In genomic region chr3:100458814-100459213, GRCh38 we compare ENCODE assay signal across 38 cellular contexts.
"Had no signal": no experiment of that assay in that cellular context is flagged by ENCODE, and none has a peak within 500 bp of the region (broad histone marks: within the 10 kb centered on the region; RNA-seq: fewer than 3 reads in every experiment).

No MANE protein-coding gene starts in this region.

- H3K9me3 Mint-ChIP-seq: activated CD4-positive, alpha-beta memory T cell treated with anti-CD3 and anti-CD28 coated beads, Interleukin-2, amount 10 ng/mL, durations not matched to agents 7 days and 5 days; activated CD4-positive, alpha-beta T cell treated with anti-CD3 and anti-CD28 coated beads, Interleukin-2, amount 10 ng/mL, durations not matched to agents 7 days and 5 days; activated naive CD4-positive, alpha-beta T cell treated with anti-CD3 and anti-CD28 coated beads, Interleukin-2, amount 10 ng/mL, durations not matched to agents 7 days and 5 days; activated naive CD4-positive, alpha-beta T cell treated with anti-CD3 and anti-CD28 coated beads, Interleukin-2, amount 50 U/mL, for 24 hours; activated naive CD8-positive, alpha-beta T cell treated with anti-CD3 and anti-CD28 coated beads, Interleukin-2, amount 10 ng/mL, durations not matched to agents 7 days and 5 days; activated naive CD8-positive, alpha-beta T cell treated with anti-CD3 and anti-CD28 coated beads, Interleukin-2, amount 50 U/mL, for 24 hours; activated T-cell treated with anti-CD3 and anti-CD28 coated beads, Interleukin-2, amount 50 U/mL, for 24 hours; activated T-helper 2 cell treated with anti-CD3 and anti-CD28 coated beads, Interferon-gamma antibody, Interleukin-2, Interleukin-4, amounts not matched to agents 10 μg/mL and 5 μg/mL and 100 μg/mL, durations not matched to agents 14 hours and 24 hours and 36 hours; brain; central memory CD8-positive, alpha-beta T cell; T-helper 1 cell treated with Interleukin-12 subunit alpha and Interleukin-12 subunit beta and Interleukin-4 antibody, amounts not matched to agents 30 μg/mL and 1 μg/mL, for 36 hours; T-helper 2 cell treated with Interferon-gamma antibody and Interleukin-4, amounts not matched to agents 5 μg/mL and 100 μg/mL, for 36 hours had no signal

- H3K4me3 Mint-ChIP-seq: activated CD4-positive, alpha-beta memory T cell treated with anti-CD3 and anti-CD28 coated beads, Interleukin-2, amount 10 ng/mL, durations not matched to agents 7 days and 5 days; activated CD4-positive, alpha-beta T cell treated with anti-CD3 and anti-CD28 coated beads for 36 hours; activated CD4-positive, alpha-beta T cell treated with anti-CD3 and anti-CD28 coated beads, Interleukin-2, amount 10 ng/mL, durations not matched to agents 7 days and 5 days; activated CD8-positive, alpha-beta memory T cell treated with anti-CD3 and anti-CD28 coated beads, Interleukin-2, amount 10 ng/mL, durations not matched to agents 7 days and 5 days; activated CD8-positive, alpha-beta T cell treated with anti-CD3 and anti-CD28 coated beads, Interleukin-2, amount 10 ng/mL, durations not matched to agents 7 days and 5 days; activated naive CD4-positive, alpha-beta T cell treated with anti-CD3 and anti-CD28 coated beads, Interleukin-2, amount 10 ng/mL, durations not matched to agents 7 days and 5 days; activated naive CD4-positive, alpha-beta T cell treated with anti-CD3 and anti-CD28 coated beads, Interleukin-2, amount 50 U/mL, for 24 hours; activated naive CD8-positive, alpha-beta T cell; activated naive CD8-positive, alpha-beta T cell treated with anti-CD3 and anti-CD28 coated beads, Interleukin-2, amount 10 ng/mL, durations not matched to agents 7 days and 5 days; activated naive CD8-positive, alpha-beta T cell treated with anti-CD3 and anti-CD28 coated beads, Interleukin-2, amount 50 U/mL, for 24 hours; activated T-cell treated with anti-CD3 and anti-CD28 coated beads, Interleukin-2, amount 50 U/mL, for 24 hours; brain; central memory CD8-positive, alpha-beta T cell; T-helper 1 cell treated with Interleukin-12 subunit alpha and Interleukin-12 subunit beta and Interleukin-4 antibody, amounts not matched to agents 30 μg/mL and 1 μg/mL, for 36 hours; T-helper 2 cell treated with Interferon-gamma antibody and Interleukin-4, amounts not matched to agents 5 μg/mL and 100 μg/mL, for 36 hours had no signal

- H3K27me3 ChIP-seq: ascending aorta, cardiac muscle cell had no signal

- H3K4me1 ChIP-seq: ascending aorta had no signal

- FAIRE-seq: bronchial epithelial cell, TTC549 had no signal

- H3K4me3 ChIP-seq: ascending aorta, cardiac muscle cell had no signal

- H3K27me3 Mint-ChIP-seq: activated CD4-positive, alpha-beta memory T cell treated with anti-CD3 and anti-CD28 coated beads, Interleukin-2, amount 10 ng/mL, durations not matched to agents 7 days and 5 days; activated CD4-positive, alpha-beta T cell treated with anti-CD3 and anti-CD28 coated beads, Interleukin-2, amount 10 ng/mL, durations not matched to agents 7 days and 5 days; activated CD8-positive, alpha-beta memory T cell treated with anti-CD3 and anti-CD28 coated beads, Interleukin-2, amount 10 ng/mL, durations not matched to agents 7 days and 5 days; activated naive CD4-positive, alpha-beta T cell treated with anti-CD3 and anti-CD28 coated beads, Interleukin-2, amount 10 ng/mL, durations not matched to agents 7 days and 5 days; activated naive CD8-positive, alpha-beta T cell treated with anti-CD3 and anti-CD28 coated beads, Interleukin-2, amount 10 ng/mL, durations not matched to agents 7 days and 5 days; activated naive CD8-positive, alpha-beta T cell treated with anti-CD3 and anti-CD28 coated beads, Interleukin-2, amount 50 U/mL, for 24 hours; activated T-cell treated with anti-CD3 and anti-CD28 coated beads, Interleukin-2, amount 50 U/mL, for 24 hours; central memory CD8-positive, alpha-beta T cell had no signal

- DNase-seq: activated CD4-positive, alpha-beta memory T cell treated with anti-CD3 and anti-CD28 coated beads, Interleukin-2, amount 10 ng/mL, durations not matched to agents 7 days and 5 days; activated CD4-positive, alpha-beta T cell treated with anti-CD3 and anti-CD28 coated beads for 1 hour; activated CD4-positive, alpha-beta T cell treated with anti-CD3 and anti-CD28 coated beads for 36 hours; activated CD4-positive, alpha-beta T cell treated with anti-CD3 and anti-CD28 coated beads for 48 hours; activated CD4-positive, alpha-beta T cell treated with anti-CD3 and anti-CD28 coated beads, Interleukin-2, amount 10 ng/mL, durations not matched to agents 7 days and 5 days; activated CD4-positive, alpha-beta T cell treated with anti-CD3 and anti-CD28 coated beads, Interleukin-2, amount 50 U/mL, for 48 hours; activated CD4-positive, CD25-positive, alpha-beta regulatory T cell; activated CD8-positive, alpha-beta memory T cell treated with anti-CD3 and anti-CD28 coated beads for 24 hours; activated CD8-positive, alpha-beta memory T cell treated with anti-CD3 and anti-CD28 coated beads, Interleukin-2, amount 10 ng/mL, durations not matched to agents 7 days and 5 days; activated CD8-positive, alpha-beta memory T cell treated with anti-CD3 and anti-CD28 coated beads, Interleukin-2, amount 50 U/mL, for 48 hours; activated CD8-positive, alpha-beta T cell treated with anti-CD3 and anti-CD28 coated beads, Interleukin-2, amount 10 ng/mL, durations not matched to agents 7 days and 5 days; activated effector memory CD4-positive, alpha-beta T cell treated with Interleukin-2 at 50 U/mL for 16 hours; activated gamma-delta T cell; activated naive CD4-positive, alpha-beta T cell treated with anti-CD3 and anti-CD28 coated beads, Interleukin-2, amount 10 ng/mL, durations not matched to agents 7 days and 5 days; activated naive CD4-positive, alpha-beta T cell treated with Interleukin-2 at 50 U/mL for 16 hours; activated naive CD8-positive, alpha-beta T cell treated with anti-CD3 and anti-CD28 coated beads, Interleukin-2, amount 10 ng/mL, durations not matched to agents 7 days and 5 days; activated naive CD8-positive, alpha-beta T cell treated with anti-CD3 and anti-CD28 coated beads, Interleukin-2, amount 50 U/mL, for 24 hours; activated T-cell treated with anti-CD3 and anti-CD28 coated beads, Interleukin-2, amount 50 U/mL, for 24 hours; activated T-cell treated with anti-CD3 and anti-CD28 coated beads, Interleukin-2, amount 50 U/mL, for 48 hours; amygdala; anterior cingulate cortex; caudate nucleus; cerebellar nuclear complex; T-helper 2 cell; T-helper 9 cell had no signal

- H3K4me1 Mint-ChIP-seq: activated CD4-positive, alpha-beta T cell treated with anti-CD3 and anti-CD28 coated beads for 36 hours; activated naive CD8-positive, alpha-beta T cell treated with anti-CD3 and anti-CD28 coated beads, Interleukin-2, amount 50 U/mL, for 24 hours; central memory CD8-positive, alpha-beta T cell had no signal

- H3K27ac Mint-ChIP-seq: activated CD4-positive, alpha-beta memory T cell treated with anti-CD3 and anti-CD28 coated beads, Interleukin-2, amount 10 ng/mL, durations not matched to agents 7 days and 5 days; activated CD4-positive, alpha-beta T cell treated with anti-CD3 and anti-CD28 coated beads for 36 hours; activated CD4-positive, alpha-beta T cell treated with anti-CD3 and anti-CD28 coated beads, Interleukin-2, amount 10 ng/mL, durations not matched to agents 7 days and 5 days; activated CD8-positive, alpha-beta memory T cell treated with anti-CD3 and anti-CD28 coated beads, Interleukin-2, amount 10 ng/mL, durations not matched to agents 7 days and 5 days; activated CD8-positive, alpha-beta T cell treated with anti-CD3 and anti-CD28 coated beads, Interleukin-2, amount 10 ng/mL, durations not matched to agents 7 days and 5 days; activated naive CD4-positive, alpha-beta T cell treated with anti-CD3 and anti-CD28 coated beads, Interleukin-2, amount 10 ng/mL, durations not matched to agents 7 days and 5 days; activated naive CD4-positive, alpha-beta T cell treated with anti-CD3 and anti-CD28 coated beads, Interleukin-2, amount 50 U/mL, for 24 hours; activated naive CD8-positive, alpha-beta T cell; activated naive CD8-positive, alpha-beta T cell treated with anti-CD3 and anti-CD28 coated beads, Interleukin-2, amount 10 ng/mL, durations not matched to agents 7 days and 5 days; activated naive CD8-positive, alpha-beta T cell treated with anti-CD3 and anti-CD28 coated beads, Interleukin-2, amount 50 U/mL, for 24 hours; activated T-cell treated with anti-CD3 and anti-CD28 coated beads, Interleukin-2, amount 50 U/mL, for 24 hours; activated T-helper 2 cell treated with anti-CD3 and anti-CD28 coated beads, Interferon-gamma antibody, Interleukin-2, Interleukin-4, amounts not matched to agents 10 μg/mL and 5 μg/mL and 100 μg/mL, durations not matched to agents 14 hours and 24 hours and 36 hours; brain; T-helper 1 cell treated with Interleukin-12 subunit alpha and Interleukin-12 subunit beta and Interleukin-4 antibody, amounts not matched to agents 30 μg/mL and 1 μg/mL, for 36 hours; T-helper 2 cell treated with Interferon-gamma antibody and Interleukin-4, amounts not matched to agents 5 μg/mL and 100 μg/mL, for 36 hours had no signal

- H3K27ac ChIP-seq: ascending aorta, cardiac muscle cell, VCaP had no signal

- H3K9me3 ChIP-seq: ascending aorta had no signal

- ATAC-seq: activated CD4-positive, alpha-beta T cell treated with anti-CD3 and anti-CD28 coated beads for 36 hours; activated CD4-positive, CD25-positive, alpha-beta regulatory T cell treated with anti-CD3 and anti-CD28 coated beads, Interleukin-2, amount 50 U/mL, for 24 hours; activated CD8-positive, alpha-beta memory T cell treated with anti-CD3 and anti-CD28 coated beads, Interleukin-2, amount 10 ng/mL, durations not matched to agents 7 days and 5 days; activated CD8-positive, alpha-beta T cell treated with anti-CD3 and anti-CD28 coated beads, Interleukin-2, amount 10 ng/mL, durations not matched to agents 7 days and 5 days; activated naive CD8-positive, alpha-beta T cell treated with anti-CD3 and anti-CD28 coated beads, Interleukin-2, amount 50 U/mL, for 24 hours had no signal

- H3K36me3 ChIP-seq: ascending aorta, cardiac muscle cell had no signal

- H3K36me3 Mint-ChIP-seq: activated CD8-positive, alpha-beta memory T cell treated with anti-CD3 and anti-CD28 coated beads, Interleukin-2, amount 10 ng/mL, durations not matched to agents 7 days and 5 days; activated naive CD4-positive, alpha-beta T cell treated with anti-CD3 and anti-CD28 coated beads, Interleukin-2, amount 10 ng/mL, durations not matched to agents 7 days and 5 days; activated naive CD4-positive, alpha-beta T cell treated with anti-CD3 and anti-CD28 coated beads, Interleukin-2, amount 50 U/mL, for 24 hours; activated naive CD8-positive, alpha-beta T cell; activated naive CD8-positive, alpha-beta T cell treated with anti-CD3 and anti-CD28 coated beads, Interleukin-2, amount 10 ng/mL, durations not matched to agents 7 days and 5 days had no signal
